Comparison of ENCODE assay signal across 20 cellular contexts in genomic region chr12:128583453-128583852, GRCh38.
DNase-seq lines count a peak whose midpoint lies in the region; TF ChIP-seq lines count a peak whose summit lies in the region.
"Had no signal": no experiment of that assay in that cellular context is flagged by ENCODE, and none has a peak within 500 bp of the region (broad histone marks: within the 10 kb centered on the region; RNA-seq: fewer than 3 reads in every experiment).

No MANE protein-coding gene starts in this region.

- no peaks in the 10 kb centered on the region for H3K36me3 ChIP-seq in endodermal cell (ENCODE audit: control insufficient read depth, insufficient read depth, low read length)
- H3K36me3 ChIP-seq in neural progenitor cell, result no peaks in the 10 kb centered on the region
- H3K36me3 ChIP-seq in colonic mucosa, result no peaks in the 10 kb centered on the region
- H3K36me3 ChIP-seq: BE2C, SJSA1, tibial nerve had no signal

- H2AFZ ChIP-seq in neural progenitor cell (replicated peaks), result no peak overlapping the region

- H3K27me3 ChIP-seq in endodermal cell (ENCODE audit: control insufficient read depth, insufficient read depth, low read length, poor library complexity, severe bottlenecking), result no peaks in the 10 kb centered on the region
- H3K27me3 ChIP-seq in neural progenitor cell, result no peaks in the 10 kb centered on the region
- no peaks in the 10 kb centered on the region for H3K27me3 ChIP-seq in colonic mucosa
- H3K27me3 ChIP-seq: BE2C, SJSA1, tibial nerve had no signal

- peaks cover 80% of the 10 kb centered on the region for H3K9me3 Mint-ChIP-seq in HFFc6
- peaks cover 15% of the 10 kb centered on the region for H3K9me3 Mint-ChIP-seq in endodermal cell
- peaks cover 12% of the 10 kb centered on the region for H3K9me3 Mint-ChIP-seq in neural progenitor cell
- H3K9me3 Mint-ChIP-seq: effector memory CD8-positive, alpha-beta T cell had no signal

- H3K9ac ChIP-seq in endodermal cell (ENCODE audit: extremely low read depth, low read length, poor library complexity, severe bottlenecking) (no peak overlapping the region), neural progenitor cell (no peak overlapping the region), colonic mucosa (ENCODE audit: low read depth in 2 of 2, low read length in 2 of 2) (no peak overlapping the region)

- no peak overlapping the region for H3K27ac Mint-ChIP-seq in HFFc6
- no peak overlapping the region for H3K27ac Mint-ChIP-seq in endodermal cell
- no peak overlapping the region for H3K27ac Mint-ChIP-seq in neural progenitor cell
- H3K27ac Mint-ChIP-seq: effector memory CD8-positive, alpha-beta T cell; naive thymus-derived CD8-positive, alpha-beta T cell had no signal

- H3K4me3 Mint-ChIP-seq in HFFc6, result no peak overlapping the region
- no peak overlapping the region for H3K4me3 Mint-ChIP-seq in endodermal cell
- H3K4me3 Mint-ChIP-seq in neural progenitor cell, result no peak overlapping the region
- H3K4me3 Mint-ChIP-seq: effector memory CD8-positive, alpha-beta T cell; naive thymus-derived CD8-positive, alpha-beta T cell had no signal

- no peaks in the 10 kb centered on the region for H3K4me1 Mint-ChIP-seq in HFFc6 (ENCODE audit: low read depth)
- peaks cover 10% of the 10 kb centered on the region for H3K4me1 Mint-ChIP-seq in endodermal cell
- H3K4me1 Mint-ChIP-seq in neural progenitor cell, result peaks cover 22% of the 10 kb centered on the region
- H3K4me1 Mint-ChIP-seq: naive thymus-derived CD8-positive, alpha-beta T cell had no signal

- TF ChIP-seq CTCF in GM12865 (IDR thresholded peaks at IDR 0.05; ENCODE audit: insufficient read depth, low read depth, low read length, missing control alignments) (peak; percentile 25), HFFc6 (IDR thresholded peaks at IDR 0.05) (peak; percentile 21; the same call in 1 of the 2 replicates), endodermal cell (conservative IDR thresholded peaks at IDR 0.05) (peak; percentile 76), neural progenitor cell (IDR thresholded peaks at IDR 0.05) (peak; percentile 48), colonic mucosa (IDR thresholded peaks at IDR 0.05) (no peak)

- no peaks in the 10 kb centered on the region for H3K79me2 ChIP-seq in neural progenitor cell (ENCODE audit: low read depth)

- H3K4me3 ChIP-seq in GM12865 (ENCODE audit: low read depth, low read length), result no peak overlapping the region
- H3K4me3 ChIP-seq in endodermal cell (ENCODE audit: low read length), result no peak overlapping the region
- H3K4me3 ChIP-seq in neural progenitor cell, result no peak overlapping the region
- no peak overlapping the region for H3K4me3 ChIP-seq in colonic mucosa
- H3K4me3 ChIP-seq: SJSA1, tibial nerve had no signal

- H3K36me3 Mint-ChIP-seq in HFFc6 (ENCODE audit: low read depth) (peaks cover 10% of the 10 kb centered on the region), endodermal cell (ENCODE audit: low read depth) (no peaks in the 10 kb centered on the region), neural progenitor cell (peaks cover 50% of the 10 kb centered on the region)
- H3K36me3 Mint-ChIP-seq: naive thymus-derived CD8-positive, alpha-beta T cell had no signal

- no peaks in the 10 kb centered on the region for H3K27me3 Mint-ChIP-seq in HFFc6 (ENCODE audit: insufficient read depth)
- H3K27me3 Mint-ChIP-seq in endodermal cell (ENCODE audit: insufficient read depth), result no peaks in the 10 kb centered on the region
- H3K27me3 Mint-ChIP-seq in neural progenitor cell (ENCODE audit: insufficient read depth, low read depth), result peaks cover 3% of the 10 kb centered on the region

- intact Hi-C loops in cardiac septum (cut with DNase I) (no loop called here), colonic mucosa (cut with DNase I) (no loop called here)

- H3K4me2 ChIP-seq in neural progenitor cell, result no peak overlapping the region

- peaks cover 3% of the 10 kb centered on the region for H3F3A ChIP-seq in neural progenitor cell (ENCODE audit: low read depth)

- whole genome bisulfite sequencing in endodermal cell (ENCODE audit: insufficient coverage in 1 of 2, insufficient read length in 1 of 2), 2 experiments, result 54 to 76% methylated on average over 4 to 9 of the region's 9 CpGs

- no peaks in the 10 kb centered on the region for H3K9me3 ChIP-seq in endodermal cell (ENCODE audit: control insufficient read depth, low read length)
- no peaks in the 10 kb centered on the region for H3K9me3 ChIP-seq in neural progenitor cell (ENCODE audit: low read depth)
- no peaks in the 10 kb centered on the region for H3K9me3 ChIP-seq in colonic mucosa
- H3K9me3 ChIP-seq: BE2C had no signal

- DNase-seq in GM12865 (ENCODE audit: low read depth), result no peak
- no peak for DNase-seq in HFFc6
- DNase-seq in endodermal cell, result peak; percentile 88
- peak; percentile 44 for DNase-seq in neural progenitor cell (ENCODE audit: low spot score)
- no peak for DNase-seq in cardiac septum (ENCODE audit: low spot score)
- no peak for DNase-seq in RPMI8226
- DNase-seq in colonic mucosa, result no peak
- DNase-seq: activated CD8-positive, alpha-beta memory T cell treated with anti-CD3 and anti-CD28 coated beads for 24 hours; activated naive CD4-positive, alpha-beta T cell treated with anti-CD3 and anti-CD28 coated beads, Interleukin-2, amount 50 U/mL, for 16 hours; activated T-cell treated with anti-CD3 and anti-CD28 coated beads, Interleukin-2, amount 50 U/mL, for 48 hours; BE2C; Calu3; effector memory CD8-positive, alpha-beta T cell; islet precursor cell; naive thymus-derived CD8-positive, alpha-beta T cell; NCI-H2029 treated with DMSO at 0.1 percent for 48 hours; stimulated activated CD4-positive, alpha-beta T cell treated with anti-CD3 and anti-CD28 coated beads, Interleukin-1b, Interleukin-23, amount 100 ng/mL, for 48 hours; stimulated activated naive CD8-positive, alpha-beta T cell treated with anti-CD3 and anti-CD28 coated beads, Interleukin-15, Interleukin-2, amounts not matched to agents 100 U/mL and 50 U/mL, for 24 hours had no signal

- no peaks in the 10 kb centered on the region for H3K4me1 ChIP-seq in endodermal cell (ENCODE audit: control insufficient read depth, insufficient read depth, low read length)
- H3K4me1 ChIP-seq in neural progenitor cell, result peaks cover 8% of the 10 kb centered on the region
- no peaks in the 10 kb centered on the region for H3K4me1 ChIP-seq in colonic mucosa
- H3K4me1 ChIP-seq: BE2C, SJSA1, tibial nerve had no signal

- no peak overlapping the region for H3K27ac ChIP-seq in endodermal cell (ENCODE audit: low read depth, low read length)
- no peak overlapping the region for H3K27ac ChIP-seq in neural progenitor cell
- no peak overlapping the region for H3K27ac ChIP-seq in colonic mucosa
- H3K27ac ChIP-seq: SJSA1, tibial nerve had no signal

- no peaks in the 10 kb centered on the region for H4K20me1 ChIP-seq in neural progenitor cell (ENCODE audit: low read depth)

Comparison
In these comparisons a context has a peak if more than half of its experiments do, and no peak if none do; other contexts are left out.
1. DNase-seq: peak in endodermal cell (single experiment) and neural progenitor cell (single experiment); none in GM12865 (single experiment), HFFc6 (single experiment), cardiac septum (single experiment), RPMI8226 (single experiment) and colonic mucosa (single experiment).